Comparison of ENCODE assay signal across 23 cellular contexts in genomic region chr3:12705374-12705926, GRCh38. TPM values are rescaled to one million over a fixed set of nuclear protein-coding genes. Genes with fewer than 3 reads are reported as not detected.
A peak's percentile ranks its signal among the peaks of the same experiment; 100 is the strongest.
DNase-seq lines count a peak whose midpoint lies in the region; ATAC-seq, FAIRE-seq and TF ChIP-seq lines count a peak whose summit lies in the region.
"Had no signal": no experiment of that assay in that cellular context is flagged by ENCODE, and none has a peak within 500 bp of the region (broad histone marks: within the 10 kb centered on the region; RNA-seq: fewer than 3 reads in every experiment).

No MANE protein-coding gene starts in this region.

- no TSS peak for BruUV-seq in HepG2 (replicated peaks; lab: Mats Ljungman, UMichigan)

- TF ChIP-seq RAD21 in HepG2 (CRISPR knock-in tag; IDR thresholded peaks at IDR 0.05), result no peak

- ATAC-seq in Right ventricle myocardium superior (ENCODE audit: poor library complexity), result peak; percentile 42
- ATAC-seq in HepG2, result no peak
- ATAC-seq in right lobe of liver, result no peak
- no peak for ATAC-seq in HG03025 (IDR thresholded peaks at IDR 0.05; ENCODE audit: low FRiP score, unreplicated experiment)

- H3K27me3 ChIP-seq in HepG2 (ENCODE audit: control insufficient read depth in 1 of 2, insufficient read depth in 2 of 2, low read length in 2 of 2) (peaks cover 0 to 5% of the 10 kb centered on the region in 2 experiments; a peak in 1 of 5 replicates), right lobe of liver (no peaks in the 10 kb centered on the region)

- H3K27ac Mint-ChIP-seq in glutamatergic neuron (ENCODE audit: unreplicated experiment), result peak overlapping the region; percentile 13
- H3K27ac Mint-ChIP-seq: CD4-positive, CD25-positive, alpha-beta regulatory T cell; HFFc6 had no signal

- TF ChIP-seq EP300 in HepG2 (IDR thresholded peaks at IDR 0.05; ENCODE audit: low read depth in 2 of 2, low read length in 2 of 2) (no peak), HepG2 (CRISPR knock-in tag; IDR thresholded peaks at IDR 0.05; ENCODE audit: borderline replicate concordance) (no peak)

- H3K9ac ChIP-seq in HepG2 (ENCODE audit: insufficient read depth, low read depth, low read length), result no peak overlapping the region

- no peak overlapping the region for H3K4me3 ChIP-seq in HepG2 (replicated peaks in 1 of 3; ENCODE audit: insufficient read depth in 1 of 3, low read depth in 2 of 3, low read length in 3 of 3)
- H3K4me3 ChIP-seq in right lobe of liver, result no peak overlapping the region
- H3K4me3 ChIP-seq: A549, GM12878 had no signal

- POLR2A ChIA-PET in HepG2 (lab: Yijun Ruan, JAX), result no interaction called here

- H3K4me2 ChIP-seq in HepG2 (ENCODE audit: low read depth, low read length), result no peak overlapping the region
- H3K4me2 ChIP-seq: A549 had no signal

- no peak for DNase-seq in Right ventricle myocardium superior
- DNase-seq in cardiac septum (ENCODE audit: low spot score), result no peak
- DNase-seq in HepG2 (ENCODE audit: low spot score), result no peak
- DNase-seq in right lobe of liver, result no peak
- DNase-seq in glutamatergic neuron, result no peak
- DNase-seq in nucleus accumbens (lab: John Stamatoyannopoulos, UW), result no peak
- DNase-seq in HuH-7.5 (ENCODE audit: low spot score), result no peak
- DNase-seq: C1 segment of cervical spinal cord; CD4-positive, CD25-positive, alpha-beta regulatory T cell; CD8-positive, alpha-beta memory T cell; COR-L47; DMS 273 treated with DMSO at 0.1 percent for 48 hours; DMS53; DND-41; GOT3; H7 had no signal

- no peaks in the 10 kb centered on the region for H4K20me1 ChIP-seq in HepG2 (ENCODE audit: insufficient read depth, low read length)

- H3K27ac ChIP-seq in HepG2 (ENCODE audit: extremely low read length, insufficient read depth, low read length), result no peak overlapping the region
- H3K27ac ChIP-seq in right lobe of liver, result no peak overlapping the region
- H3K27ac ChIP-seq: 22Rv1, A549 had no signal

- peaks cover 4% of the 10 kb centered on the region for H3K36me3 Mint-ChIP-seq in glutamatergic neuron (ENCODE audit: unreplicated experiment)
- H3K36me3 Mint-ChIP-seq: CD4-positive, CD25-positive, alpha-beta regulatory T cell; CD8-positive, alpha-beta memory T cell had no signal

- intact Hi-C loops in Right ventricle myocardium superior (cut with DNase I), result no loop called here
- intact Hi-C loops in cardiac septum (cut with DNase I), result no loop called here
- intact Hi-C loops in HepG2 (cut with micrococcal nuclease; ENCODE audit: unreplicated experiment), result no loop called here
- intact Hi-C loops in right lobe of liver (cut with DNase I), result no loop called here

- H3K36me3 ChIP-seq in HepG2 (replicated peaks in 1 of 2; ENCODE audit: control insufficient read depth in 1 of 2, insufficient read depth in 2 of 2, low read length in 2 of 2), result no peaks in the 10 kb centered on the region
- H3K36me3 ChIP-seq in right lobe of liver, result no peaks in the 10 kb centered on the region

- CTCF ChIA-PET in HepG2 (lab: Yijun Ruan, JAX; ENCODE audit: low intra/inter-chr PET ratio, low total read pairs), result no interaction called here

- no peak overlapping the region for H3K4me3 Mint-ChIP-seq in glutamatergic neuron (ENCODE audit: unreplicated experiment)
- H3K4me3 Mint-ChIP-seq: CD8-positive, alpha-beta memory T cell; HFFc6 had no signal

- WGBS in HepG2 (ENCODE audit: low lambda C conversion rate), result 51% methylated on average over 6 of the region's 6 CpGs
- 77% methylated on average over 5 of the region's 6 CpGs for WGBS in right lobe of liver (ENCODE audit: insufficient coverage, low coverage, low lambda C conversion rate, missing lambda C conversion rate)

- no peaks in the 10 kb centered on the region for H3K79me2 ChIP-seq in HepG2 (ENCODE audit: insufficient read depth, low read length)

- in situ Hi-C loops in HepG2 (cut with HindIII; ENCODE audit: extremely low pct_ligation_motif_present, low pct_unique_long_range_greater_than_20kb), result no loop called here

- no peak for FAIRE-seq in HepG2 (lab: Jason Lieb, UNC)
- FAIRE-seq: A549, GM12878, HTR-8/SVneo had no signal

- peaks cover 14% of the 10 kb centered on the region for H3K4me1 Mint-ChIP-seq in glutamatergic neuron (ENCODE audit: low read depth, unreplicated experiment)
- H3K4me1 Mint-ChIP-seq: CD8-positive, alpha-beta memory T cell had no signal

- TF ChIP-seq CTCF in HepG2 (CRISPR knock-in tag; IDR thresholded peaks at IDR 0.05) (no peak), right lobe of liver (IDR thresholded peaks at IDR 0.05) (no peak), glutamatergic neuron (IDR thresholded peaks at IDR 0.05; ENCODE audit: partially characterized antibody, unreplicated experiment) (no peak)

- peaks cover 20% of the 10 kb centered on the region; the same call in 1 of the 2 replicates for H3K4me1 ChIP-seq in HepG2 (ENCODE audit: insufficient read depth, low read length)
- H3K4me1 ChIP-seq in right lobe of liver, result no peaks in the 10 kb centered on the region

- H3K27me3 Mint-ChIP-seq in glutamatergic neuron (ENCODE audit: unreplicated experiment), result no peaks in the 10 kb centered on the region

- H3K9me3 ChIP-seq in HepG2 (ENCODE audit: low read length) (no peaks in the 10 kb centered on the region), right lobe of liver (no peaks in the 10 kb centered on the region)

- no peak overlapping the region for H2AFZ ChIP-seq in HepG2 (ENCODE audit: low read length)

- H3K9me3 Mint-ChIP-seq in glutamatergic neuron (ENCODE audit: unreplicated experiment), result peaks cover 4% of the 10 kb centered on the region
- H3K9me3 Mint-ChIP-seq: CD8-positive, alpha-beta memory T cell; HFFc6 had no signal

- TF ChIP-seq POLR2A in HepG2 (IDR thresholded peaks at IDR 0.05; ENCODE audit: insufficient read depth in 1 of 2, low read depth in 2 of 2, low read length in 2 of 2) (no peak), right lobe of liver (IDR thresholded peaks at IDR 0.05) (no peak)

TF ChIP-seq in HepG2, 621 proteins besides CTCF, POLR2A, EP300 and RAD21 (continues in another document):
- TF ChIP-seq ZSCAN9 (CRISPR knock-in tag; IDR thresholded peaks at IDR 0.05; ENCODE audit: borderline replicate concordance), result no peak
- TF ChIP-seq CEBPB (IDR thresholded peaks at IDR 0.05; ENCODE audit: borderline replicate concordance, low read depth, low read length), result peak; percentile 48; the same call in 1 of the 2 replicates
- no peak for TF ChIP-seq RBM22 (optimal IDR thresholded peaks at IDR 0.05; ENCODE audit: low read length)

RNA-seq across cellular contexts. Expression of gene RAF1, which starts 41.5 kb away (rescaled TPM):
- total RNA-seq in Right ventricle myocardium superior, result 142 TPM
- 118 TPM for total RNA-seq in cardiac septum
- 59.0 and 72.2 TPM in 2 replicates for total RNA-seq in HepG2 (2016; rRNA removed; fragmentation: Illumina TruSeq; extraction: Trizol)
- 14.3 and 16.7 TPM in 2 replicates for total RNA-seq in HepG2 (2016; cell fraction: cytosol; rRNA removed; fragmentation: Illumina TruSeq; extraction: Trizol; ENCODE audit: low read depth)
- total RNA-seq in HepG2 (2016; cell fraction: insoluble cytoplasmic fraction; rRNA removed; fragmentation: Illumina TruSeq; extraction: Trizol), result 57.7 and 70.4 TPM in 2 replicates
- total RNA-seq in HepG2 (2016; cell fraction: membrane; rRNA removed; fragmentation: Illumina TruSeq; extraction: Trizol), result 53.2 and 54.8 TPM in 2 replicates
- 80.2 and 92.0 TPM in 2 replicates for total RNA-seq in HepG2 (2016; cell fraction: nucleus; rRNA removed; fragmentation: Illumina TruSeq; extraction: Trizol)
- polyA plus RNA-seq in HepG2 (2011; rRNA removed), result 91.4 and 99.3 TPM in 2 replicates
- polyA plus RNA-seq in HepG2 (2011; cell fraction: cytosol; rRNA removed), result 54.5 and 60.0 TPM in 2 replicates
- polyA plus RNA-seq in HepG2 (2011; cell fraction: nucleus; rRNA removed), result 118 and 126 TPM in 2 replicates
- polyA plus RNA-seq in HepG2 (2012), result 46.1 and 53.2 TPM in 2 replicates
- 9.5 and 10.3 TPM in 2 replicates for polyA plus RNA-seq in HepG2 (2016; cell fraction: cytosol; fragmentation: Illumina TruSeq; extraction: Trizol; ENCODE audit: low read depth)
- polyA plus RNA-seq in HepG2 (2016; cell fraction: insoluble cytoplasmic fraction; fragmentation: Illumina TruSeq; extraction: Trizol; ENCODE audit: low read depth), result 48.0 and 52.7 TPM in 2 replicates
- 32.4 and 34.3 TPM in 2 replicates for polyA plus RNA-seq in HepG2 (2016; cell fraction: membrane; fragmentation: Illumina TruSeq; extraction: Trizol; ENCODE audit: low read depth)
- polyA plus RNA-seq in HepG2 (2016; cell fraction: nucleus; fragmentation: Illumina TruSeq; extraction: Trizol; ENCODE audit: insufficient read depth, low read depth), result 154 and 158 TPM in 2 replicates
- 194 and 317 TPM in 2 replicates for polyA minus RNA-seq in HepG2 (2011; rRNA and poly(A)+ RNA removed; ENCODE audit: low replicate concordance)
- 49.2 and 50.8 TPM in 2 replicates for polyA minus RNA-seq in HepG2 (2011; cell fraction: cytosol; rRNA and poly(A)+ RNA removed)
- 132 and 164 TPM in 2 replicates for polyA minus RNA-seq in HepG2 (2011; cell fraction: nucleus; rRNA and poly(A)+ RNA removed)
- total RNA-seq in right lobe of liver, result 10 to 100 TPM; 55.7 to 72.8 (median 60.4) TPM
- 185 TPM for total RNA-seq in glutamatergic neuron (ENCODE audit: unreplicated experiment)

RNA-seq across cellular contexts. Expression of gene TMEM40, which starts 53.6 kb away (rescaled TPM):
- 5.6 TPM for total RNA-seq in Right ventricle myocardium superior
- 0.54 TPM for total RNA-seq in cardiac septum
- total RNA-seq in HepG2 (2016; rRNA removed; fragmentation: Illumina TruSeq; extraction: Trizol), result not detected in 2 replicates
- not detected in 2 replicates for total RNA-seq in HepG2 (2016; cell fraction: cytosol; rRNA removed; fragmentation: Illumina TruSeq; extraction: Trizol; ENCODE audit: low read depth)
- total RNA-seq in HepG2 (2016; cell fraction: insoluble cytoplasmic fraction; rRNA removed; fragmentation: Illumina TruSeq; extraction: Trizol), result 0.09 TPM in 1 of 2 replicates, not detected in the other
- total RNA-seq in HepG2 (2016; cell fraction: membrane; rRNA removed; fragmentation: Illumina TruSeq; extraction: Trizol), result 0.12 TPM in 1 of 2 replicates, not detected in the other
- total RNA-seq in HepG2 (2016; cell fraction: nucleus; rRNA removed; fragmentation: Illumina TruSeq; extraction: Trizol), result not detected in 2 replicates
- polyA plus RNA-seq in HepG2 (2011; rRNA removed), result 0.16 and 0.22 TPM in 2 replicates
- 0.11 and 0.21 TPM in 2 replicates for polyA plus RNA-seq in HepG2 (2011; cell fraction: cytosol; rRNA removed)
- not detected in 2 replicates for polyA plus RNA-seq in HepG2 (2011; cell fraction: nucleus; rRNA removed)
- 0.29 TPM in 1 of 2 replicates, not detected in the other for polyA plus RNA-seq in HepG2 (2012)
- polyA plus RNA-seq in HepG2 (2016; cell fraction: cytosol; fragmentation: Illumina TruSeq; extraction: Trizol; ENCODE audit: low read depth), result not detected in 2 replicates
- polyA plus RNA-seq in HepG2 (2016; cell fraction: insoluble cytoplasmic fraction; fragmentation: Illumina TruSeq; extraction: Trizol; ENCODE audit: low read depth), result not detected in 2 replicates
- polyA plus RNA-seq in HepG2 (2016; cell fraction: membrane; fragmentation: Illumina TruSeq; extraction: Trizol; ENCODE audit: low read depth), result 0.51 TPM in 1 of 2 replicates, not detected in the other
- not detected in 2 replicates for polyA plus RNA-seq in HepG2 (2016; cell fraction: nucleus; fragmentation: Illumina TruSeq; extraction: Trizol; ENCODE audit: insufficient read depth, low read depth)
- 0.56 TPM in 1 of 2 replicates, not detected in the other for polyA minus RNA-seq in HepG2 (2011; rRNA and poly(A)+ RNA removed; ENCODE audit: low replicate concordance)
- not detected in 2 replicates for polyA minus RNA-seq in HepG2 (2011; cell fraction: cytosol; rRNA and poly(A)+ RNA removed)
- not detected in 2 replicates for polyA minus RNA-seq in HepG2 (2011; cell fraction: nucleus; rRNA and poly(A)+ RNA removed)
- total RNA-seq in right lobe of liver, result 1 to 10 TPM in 1 of 6 experiments, under 1 TPM in 2, not detected in 3; 0.35 to 1.1 (median 0.51) TPM
- not detected for total RNA-seq in glutamatergic neuron (ENCODE audit: unreplicated experiment)
- total RNA-seq: CD8-positive, alpha-beta memory T cell; G401; GM12878; H7 had no signal
- polyA plus RNA-seq: CD4-positive, CD25-positive, alpha-beta regulatory T cell; CD8-positive, alpha-beta memory T cell had no signal
